Comparison of ENCODE assay signal across 18 cellular contexts in the genomic region with DNA sequence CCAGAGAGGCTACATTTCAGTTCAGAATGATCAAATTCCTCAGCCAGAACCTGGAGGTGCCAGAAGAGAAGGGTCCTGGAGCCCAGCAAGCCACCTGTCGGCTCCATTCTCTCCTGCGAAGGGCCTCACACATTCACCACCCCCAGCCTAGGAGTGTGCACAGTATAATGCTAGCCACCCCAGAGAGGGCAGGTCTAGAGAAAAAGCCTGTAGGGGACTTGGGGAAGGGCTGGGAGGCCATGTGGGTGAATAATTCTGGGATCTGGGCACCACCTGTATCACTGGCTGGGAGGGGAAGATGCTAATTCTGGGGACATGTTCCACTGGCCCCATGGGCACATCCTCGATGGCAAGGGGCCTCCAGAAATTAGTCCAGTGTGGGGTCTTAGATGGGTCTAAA.
DNase-seq lines count a peak whose midpoint lies in the region; ATAC-seq and TF ChIP-seq lines count a peak whose summit lies in the region.
"Had no signal": no experiment of that assay in that cellular context is flagged by ENCODE, and none has a peak within 500 bp of the region (broad histone marks: within the 10 kb centered on the region; RNA-seq: fewer than 3 reads in every experiment).

No MANE protein-coding gene starts in this region.

- H3K4me3 ChIP-seq in mesenchymal stem cell (ENCODE audit: insufficient read depth in 1 of 2, low read depth in 1 of 2, low read length in 2 of 2): no peak overlapping the region
- H3K4me3 ChIP-seq in upper lobe of left lung: no peak overlapping the region
- H3K4me3 ChIP-seq: A549; BLaER1 treated with 17β-estradiol and CSF1 and Interleukin-3, amounts not matched to agents 10 nM and 100 nM had no signal

- no peak for TF ChIP-seq POLR2A in upper lobe of left lung (IDR thresholded peaks at IDR 0.05)

- DNase-seq in stimulated activated naive CD8-positive, alpha-beta T cell treated with anti-CD3 and anti-CD28 coated beads, Interleukin-15, amount 100 ng/mL, for 72 hours: no peak
- DNase-seq in stimulated activated naive CD8-positive, alpha-beta T cell treated with anti-CD3 and anti-CD28 coated beads, Interleukin-15, Interleukin-2, amounts not matched to agents 100 U/mL and 50 U/mL, for 24 hours: no peak
- DNase-seq in mesenchymal stem cell: no peak
- no peak for DNase-seq in stimulated activated effector memory CD8-positive, alpha-beta T cell treated with anti-CD3 and anti-CD28 coated beads, Interleukin-12 subunit alpha, Interleukin-12 subunit beta, amount 100 ng/mL, for 72 hours (ENCODE audit: low spot score in 2 of 2)
- DNase-seq in NCI-H187 treated with DMSO at 0.1 percent for 48 hours (lab: John Stamatoyannopoulos, UW): no peak
- DNase-seq in upper lobe of left lung: no peak
- DNase-seq: AML-193; Caco-2; Calu3; CD4-positive, alpha-beta T cell; CD8-positive, alpha-beta T cell; DMS79 treated with DMSO at 0.1 percent for 48 hours; GF-D8 had no signal

- H3K9me3 ChIP-seq in mesenchymal stem cell (ENCODE audit: control insufficient read depth, low read length) (no peaks in the 10 kb centered on the region), upper lobe of left lung (no peaks in the 10 kb centered on the region)
- H3K9me3 ChIP-seq: A549; BLaER1 treated with 17β-estradiol and CSF1 and Interleukin-3, amounts not matched to agents 10 nM and 100 nM; Caco-2 had no signal

- H3K23ac ChIP-seq in mesenchymal stem cell (ENCODE audit: low read length in 2 of 2): no peak overlapping the region

- H3K27me3 ChIP-seq in mesenchymal stem cell (ENCODE audit: control insufficient read depth in 1 of 2, insufficient read depth in 1 of 2, low read length in 2 of 2) (peaks cover 0 to 6% of the 10 kb centered on the region in 2 experiments), upper lobe of left lung (no peaks in the 10 kb centered on the region)
- H3K27me3 ChIP-seq: BLaER1 treated with 17β-estradiol and CSF1 and Interleukin-3, amounts not matched to agents 10 nM and 100 nM had no signal

- no peaks in the 10 kb centered on the region for H3K4me1 Mint-ChIP-seq in stimulated activated naive CD8-positive, alpha-beta T cell treated with anti-CD3 and anti-CD28 coated beads, Interleukin-15, amount 100 ng/mL, for 72 hours
- no peaks in the 10 kb centered on the region for H3K4me1 Mint-ChIP-seq in stimulated activated effector memory CD8-positive, alpha-beta T cell treated with anti-CD3 and anti-CD28 coated beads, Interleukin-12 subunit alpha, Interleukin-12 subunit beta, amount 100 ng/mL, for 72 hours
- H3K4me1 Mint-ChIP-seq: B cell had no signal

- TF ChIP-seq EP300 in upper lobe of left lung (IDR thresholded peaks at IDR 0.05): no peak

- no peak overlapping the region for H3K18ac ChIP-seq in mesenchymal stem cell (ENCODE audit: low read depth in 1 of 2, low read length in 2 of 2)

- H3K4me3 Mint-ChIP-seq in stimulated activated naive CD8-positive, alpha-beta T cell treated with anti-CD3 and anti-CD28 coated beads, Interleukin-15, amount 100 ng/mL, for 72 hours: no peak overlapping the region
- no peak overlapping the region for H3K4me3 Mint-ChIP-seq in stimulated activated effector memory CD8-positive, alpha-beta T cell treated with anti-CD3 and anti-CD28 coated beads, Interleukin-12 subunit alpha, Interleukin-12 subunit beta, amount 100 ng/mL, for 72 hours
- H3K4me3 Mint-ChIP-seq: B cell; CD4-positive, alpha-beta T cell; CD8-positive, alpha-beta T cell had no signal

- no peak overlapping the region for H3K4ac ChIP-seq in mesenchymal stem cell (ENCODE audit: low read depth in 1 of 2, low read length in 2 of 2)

- no peak overlapping the region for H3K9ac ChIP-seq in mesenchymal stem cell (ENCODE audit: low read length)
- H3K9ac ChIP-seq: BLaER1 treated with 17β-estradiol and CSF1 and Interleukin-3, amounts not matched to agents 10 nM and 100 nM had no signal

- H3K36me3 ChIP-seq in mesenchymal stem cell (ENCODE audit: control insufficient read depth in 1 of 2, insufficient read depth in 2 of 2, low read depth in 1 of 2, low read length in 2 of 2) (no peaks in the 10 kb centered on the region), upper lobe of left lung (no peaks in the 10 kb centered on the region)
- H3K36me3 ChIP-seq: BLaER1 treated with 17β-estradiol and CSF1 and Interleukin-3, amounts not matched to agents 10 nM and 100 nM had no signal

- H3K14ac ChIP-seq in mesenchymal stem cell (ENCODE audit: low read length in 2 of 2): no peak overlapping the region

- no peak for TF ChIP-seq CTCF in upper lobe of left lung (IDR thresholded peaks at IDR 0.05)

- WGBS in mesenchymal stem cell: 77% methylated on average over 2 of the region's 3 CpGs
- WGBS in upper lobe of left lung, 2 donors: 77 to 83% methylated on average over 2 to 3 of the region's 3 CpGs

- no peak overlapping the region for H2BK120ac ChIP-seq in mesenchymal stem cell (ENCODE audit: low read depth, low read length)

- no peak overlapping the region for H3K4me2 ChIP-seq in mesenchymal stem cell (ENCODE audit: low read length, poor library complexity, severe bottlenecking)
- H3K4me2 ChIP-seq: A549; BLaER1 treated with 17β-estradiol and CSF1 and Interleukin-3, amounts not matched to agents 10 nM and 100 nM had no signal

- no peak overlapping the region for H2BK12ac ChIP-seq in mesenchymal stem cell (ENCODE audit: low read length in 2 of 2)

- H3K27ac ChIP-seq in mesenchymal stem cell (ENCODE audit: low read length, poor library complexity, severe bottlenecking) (no peak overlapping the region), upper lobe of left lung (no peak overlapping the region)
- H3K27ac ChIP-seq: 22Rv1; A549; BLaER1 treated with 17β-estradiol and CSF1 and Interleukin-3, amounts not matched to agents 10 nM and 100 nM; C4-2B had no signal

- H3K4me1 ChIP-seq in mesenchymal stem cell (ENCODE audit: control insufficient read depth, insufficient read depth, low read depth, low read length) (peaks cover 6% of the 10 kb centered on the region), upper lobe of left lung (no peaks in the 10 kb centered on the region)
- H3K4me1 ChIP-seq: A549; BLaER1 treated with 17β-estradiol and CSF1 and Interleukin-3, amounts not matched to agents 10 nM and 100 nM; Caco-2 had no signal

- H3K79me1 ChIP-seq in mesenchymal stem cell (replicated peaks; ENCODE audit: low read length, poor library complexity, severe bottlenecking): no peaks in the 10 kb centered on the region

- peak; percentile 39 for ATAC-seq in stimulated activated naive CD8-positive, alpha-beta T cell treated with anti-CD3 and anti-CD28 coated beads, Interleukin-15, amount 100 ng/mL, for 72 hours
- no peak for ATAC-seq in stimulated activated naive CD8-positive, alpha-beta T cell treated with anti-CD3 and anti-CD28 coated beads, Interleukin-15, Interleukin-2, amounts not matched to agents 100 U/mL and 50 U/mL, for 24 hours
- peak; percentile 20 for ATAC-seq in stimulated activated effector memory CD8-positive, alpha-beta T cell treated with anti-CD3 and anti-CD28 coated beads, Interleukin-12 subunit alpha, Interleukin-12 subunit beta, amount 100 ng/mL, for 72 hours
- no peak for ATAC-seq in upper lobe of left lung (ENCODE audit: low FRiP score in 2 of 2)
- ATAC-seq: A549; CD8-positive, alpha-beta T cell had no signal

- H2BK15ac ChIP-seq in mesenchymal stem cell (ENCODE audit: low read depth, poor library complexity, severe bottlenecking): no peak overlapping the region

- no peak overlapping the region for H4K91ac ChIP-seq in mesenchymal stem cell (ENCODE audit: low read length)

- no peaks in the 10 kb centered on the region for H3K9me3 Mint-ChIP-seq in stimulated activated naive CD8-positive, alpha-beta T cell treated with anti-CD3 and anti-CD28 coated beads, Interleukin-15, amount 100 ng/mL, for 72 hours
- H3K9me3 Mint-ChIP-seq in stimulated activated effector memory CD8-positive, alpha-beta T cell treated with anti-CD3 and anti-CD28 coated beads, Interleukin-12 subunit alpha, Interleukin-12 subunit beta, amount 100 ng/mL, for 72 hours: no peaks in the 10 kb centered on the region
- H3K9me3 Mint-ChIP-seq: CD4-positive, alpha-beta T cell; CD8-positive, alpha-beta T cell had no signal

- H3K27ac Mint-ChIP-seq in stimulated activated naive CD8-positive, alpha-beta T cell treated with anti-CD3 and anti-CD28 coated beads, Interleukin-15, amount 100 ng/mL, for 72 hours: no peak overlapping the region
- no peak overlapping the region for H3K27ac Mint-ChIP-seq in stimulated activated effector memory CD8-positive, alpha-beta T cell treated with anti-CD3 and anti-CD28 coated beads, Interleukin-12 subunit alpha, Interleukin-12 subunit beta, amount 100 ng/mL, for 72 hours
- H3K27ac Mint-ChIP-seq: B cell; CD4-positive, alpha-beta T cell; CD8-positive, alpha-beta T cell had no signal

- no peak overlapping the region for H2AK5ac ChIP-seq in mesenchymal stem cell (ENCODE audit: low read length, severe bottlenecking)

- no peak overlapping the region for H2AFZ ChIP-seq in mesenchymal stem cell (ENCODE audit: low read depth, low read length)

- H2BK5ac ChIP-seq in mesenchymal stem cell (ENCODE audit: low read depth, low read length, poor library complexity, severe bottlenecking): peak overlapping the region; percentile 62

- no peak overlapping the region for H4K8ac ChIP-seq in mesenchymal stem cell (ENCODE audit: low read length)

- H3K27me3 Mint-ChIP-seq in stimulated activated naive CD8-positive, alpha-beta T cell treated with anti-CD3 and anti-CD28 coated beads, Interleukin-15, amount 100 ng/mL, for 72 hours: peaks cover 10% of the 10 kb centered on the region

- H3K36me3 Mint-ChIP-seq in stimulated activated effector memory CD8-positive, alpha-beta T cell treated with anti-CD3 and anti-CD28 coated beads, Interleukin-12 subunit alpha, Interleukin-12 subunit beta, amount 100 ng/mL, for 72 hours: no peaks in the 10 kb centered on the region
- H3K36me3 Mint-ChIP-seq: CD8-positive, alpha-beta T cell had no signal

Comparison
In these comparisons a context has a peak if more than half of its experiments do, and no peak if none do; other contexts are left out.
1. ATAC-seq: peak in stimulated activated naive CD8-positive, alpha-beta T cell treated with anti-CD3 and anti-CD28 coated beads, Interleukin-15, amount 100 ng/mL, for 72 hours (single experiment) and stimulated activated effector memory CD8-positive, alpha-beta T cell treated with anti-CD3 and anti-CD28 coated beads, Interleukin-12 subunit alpha, Interleukin-12 subunit beta, amount 100 ng/mL, for 72 hours (single experiment); none in stimulated activated naive CD8-positive, alpha-beta T cell treated with anti-CD3 and anti-CD28 coated beads, Interleukin-15, Interleukin-2, amounts not matched to agents 100 U/mL and 50 U/mL, for 24 hours (single experiment) and upper lobe of left lung (0 of 2).